In genomic region chr14:35688427-35688826, GRCh38 we compare ENCODE assay signal across 20 cellular contexts.
"Had no signal": no experiment of that assay in that cellular context is flagged by ENCODE, and none has a peak within 500 bp of the region (broad histone marks: within the 10 kb centered on the region; RNA-seq: fewer than 3 reads in every experiment).

No MANE protein-coding gene starts in this region.

- H3K27me3 Mint-ChIP-seq: dendritic cell treated with granulocyte-macrophage colony-stimulating factor and Interleukin-4, amounts not matched to agents 40 ng/mL and 50 ng/mL, for 4 days had no signal

- H3K9me3 ChIP-seq: ascending aorta, breast epithelium, tibial artery, uterus had no signal

- H3K4me1 Mint-ChIP-seq: immature natural killer cell, nephron had no signal

- H3K9me3 Mint-ChIP-seq: activated T-helper 1 cell treated with anti-CD3 and anti-CD28 coated beads, Interleukin-12 subunit alpha, Interleukin-12 subunit beta, Interleukin-2, Interleukin-4 antibody, amounts not matched to agents 30 ng/mL and 10 ng/mL and 1 ng/mL, durations not matched to agents 14 hours and 24 hours and 36 hours; dendritic cell treated with granulocyte-macrophage colony-stimulating factor and Interleukin-4, amounts not matched to agents 40 ng/mL and 50 ng/mL, for 4 days; immature natural killer cell; nephron; T-helper 2 cell treated with Interferon-gamma antibody and Interleukin-4, amounts not matched to agents 5 μg/mL and 100 μg/mL, for 36 hours had no signal

- H3K36me3 ChIP-seq: breast epithelium, uterus had no signal

- H3K27ac ChIP-seq: ascending aorta, breast epithelium, epithelial cell of prostate, tibial artery, uterus had no signal

- H3K4me3 Mint-ChIP-seq: activated T-helper 1 cell treated with anti-CD3 and anti-CD28 coated beads, Interleukin-12 subunit alpha, Interleukin-12 subunit beta, Interleukin-2, Interleukin-4 antibody, amounts not matched to agents 30 ng/mL and 10 ng/mL and 1 ng/mL, durations not matched to agents 14 hours and 24 hours and 36 hours; dendritic cell treated with granulocyte-macrophage colony-stimulating factor and Interleukin-4, amounts not matched to agents 40 ng/mL and 50 ng/mL, for 4 days; immature natural killer cell; nephron had no signal

- DNase-seq: activated CD4-positive, alpha-beta T cell treated with anti-CD3 and anti-CD28 coated beads, Interleukin-2, amount 50 U/mL, for 48 hours; activated naive CD4-positive, alpha-beta T cell; foreskin melanocyte; head of caudate nucleus; immature natural killer cell; mesendoderm; nucleus accumbens; posterior cingulate gyrus; stimulated activated CD4-positive, alpha-beta T cell treated with anti-CD3 and anti-CD28 coated beads, Interleukin-15, amount 100 ng/mL, for 24 hours; stimulated activated CD4-positive, alpha-beta T cell treated with anti-CD3 and anti-CD28 coated beads, Interleukin-4, amount 100 ng/mL, for 1 hour; stimulated activated naive CD4-positive, alpha-beta T cell; tibial artery; uterus had no signal

- H3K27ac Mint-ChIP-seq: dendritic cell treated with granulocyte-macrophage colony-stimulating factor and Interleukin-4, amounts not matched to agents 40 ng/mL and 50 ng/mL, for 4 days; immature natural killer cell; nephron had no signal
